9 cellular contexts compared by ENCODE assay signal in the genomic region with DNA sequence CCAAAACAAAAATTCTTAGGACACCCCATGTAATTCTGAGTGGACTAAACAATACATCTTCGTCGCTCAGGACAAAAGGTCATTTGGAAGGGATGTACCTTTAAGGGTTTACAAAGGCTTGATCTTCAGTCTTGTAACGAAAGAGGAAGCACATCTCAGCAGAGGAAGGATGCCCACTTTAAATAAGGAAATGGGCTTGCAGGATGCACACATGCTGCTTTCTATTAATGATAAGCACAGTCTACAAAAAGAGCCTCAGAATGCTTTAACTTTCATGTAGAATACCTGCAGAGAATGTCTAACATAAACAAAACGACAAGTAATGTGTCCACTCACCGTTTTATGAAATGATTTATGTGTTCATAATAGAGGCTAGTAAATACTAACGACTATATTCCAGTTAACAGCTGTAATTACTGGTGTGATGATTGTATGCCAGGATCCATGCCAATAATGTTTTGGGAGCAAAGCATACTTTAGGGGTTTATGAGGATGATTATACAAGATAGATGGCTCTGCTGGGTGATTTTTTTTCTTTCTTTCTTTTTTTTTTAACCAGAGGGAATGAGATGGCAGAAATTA.
DNase-seq lines count a peak whose midpoint lies in the region; FAIRE-seq and TF ChIP-seq lines count a peak whose summit lies in the region.
"Had no signal": no experiment of that assay in that cellular context is flagged by ENCODE, and none has a peak within 500 bp of the region (broad histone marks: within the 10 kb centered on the region; RNA-seq: fewer than 3 reads in every experiment).

No MANE protein-coding gene starts in this region.

- no peaks in the 10 kb centered on the region for H3K27me3 Mint-ChIP-seq in immature natural killer cell (ENCODE audit: low read depth in 3 of 3)

- FAIRE-seq in GM12892 (lab: Jason Lieb, UNC) (peak; percentile 89), H54 (lab: Jason Lieb, UNC) (peak; percentile 69)
- FAIRE-seq: bronchial epithelial cell had no signal

- H3K9me3 Mint-ChIP-seq in immature natural killer cell, result no peaks in the 10 kb centered on the region

- H3K27ac Mint-ChIP-seq in immature natural killer cell, result no peak overlapping the region

- DNase-seq in GM12892 (ENCODE audit: insufficient read length), result peak; percentile 2
- DNase-seq in H54 (ENCODE audit: insufficient read length, low spot score), result no peak
- DNase-seq in NCI-H1930 (lab: John Stamatoyannopoulos, UW), result peak; percentile 33 to 51
- DNase-seq in glomerular endothelial cell (ENCODE audit: extremely low read depth, low read depth, low spot score), result peak; percentile 47
- DNase-seq in midbrain (lab: John Stamatoyannopoulos, UW), result no peak
- no peak for DNase-seq in immature natural killer cell
- DNase-seq in mucosa of gallbladder (ENCODE audit: low spot score), result no peak
- no peak for DNase-seq in activated T-cell treated with anti-CD3 and anti-CD28 coated beads, Interleukin-2, amount 50 U/mL, for 48 hours

- TF ChIP-seq POLR2A in GM12892 (IDR thresholded peaks at IDR 0.05; ENCODE audit: low read depth, low read length) (no peak), H54 (IDR thresholded peaks at IDR 0.05; ENCODE audit: low read depth, low read length) (no peak)

- no peak overlapping the region for H3K4me3 Mint-ChIP-seq in immature natural killer cell

- H3K4me1 Mint-ChIP-seq in immature natural killer cell, result peaks cover 5 to 17% of the 10 kb centered on the region in 2 donors

- no peaks in the 10 kb centered on the region for H3K36me3 Mint-ChIP-seq in immature natural killer cell

Comparison
In these comparisons a context has a peak if more than half of its experiments do, and no peak if none do; other contexts are left out.
1. DNase-seq: peak in GM12892 (single experiment), NCI-H1930 (2 of 2) and glomerular endothelial cell (single experiment); none in H54 (single experiment), midbrain (single experiment), immature natural killer cell (0 of 3), mucosa of gallbladder (single experiment) and activated T-cell treated with anti-CD3 and anti-CD28 coated beads, Interleukin-2, amount 50 U/mL, for 48 hours (0 of 2).